Comparison of ENCODE assay signal across 14 cellular contexts in genomic region chr16:84862804-84863484, GRCh38. TPM values are rescaled to one million over a fixed set of nuclear protein-coding genes. Genes with fewer than 3 reads are reported as not detected.
DNase-seq lines count a peak whose midpoint lies in the region; ATAC-seq and TF ChIP-seq lines count a peak whose summit lies in the region.
"Had no signal": no experiment of that assay in that cellular context is flagged by ENCODE, and none has a peak within 500 bp of the region (broad histone marks: within the 10 kb centered on the region; RNA-seq: fewer than 3 reads in every experiment).

No MANE protein-coding gene starts in this region.

- H3K9ac ChIP-seq in BLaER1: no peak overlapping the region
- H3K9ac ChIP-seq: GM23248 had no signal

- H3K27ac ChIP-seq in BLaER1 (0 out of 2 replicates have a peak overlapping the region, but pooled peaks have one; percentile 79), upper lobe of left lung (no peak overlapping the region)
- H3K27ac ChIP-seq: A549, GM23248 had no signal

- H3K4me1 ChIP-seq in BLaER1: peaks cover 35% of the 10 kb centered on the region
- no peaks in the 10 kb centered on the region for H3K4me1 ChIP-seq in upper lobe of left lung
- H3K4me1 ChIP-seq: A549, BE2C had no signal

- H3K36me3 ChIP-seq in BLaER1: no peaks in the 10 kb centered on the region; the same call in 1 of the 2 replicates
- H3K36me3 ChIP-seq in H7 (replicated peaks; ENCODE audit: control insufficient read depth, insufficient read depth, low read length): peaks cover 1% of the 10 kb centered on the region; the same call in 1 of the 2 replicates
- peaks cover 0 to 65% (median 7%) of the 10 kb centered on the region in 4 donors for H3K36me3 ChIP-seq in upper lobe of left lung
- H3K36me3 ChIP-seq: BE2C had no signal

- H3K4me3 ChIP-seq in BLaER1: no peak overlapping the region
- no peak overlapping the region for H3K4me3 ChIP-seq in H7 (ENCODE audit: insufficient read depth, low read depth, low read length)
- no peak overlapping the region for H3K4me3 ChIP-seq in choroid plexus epithelial cell (ENCODE audit: low read depth, low read length)
- H3K4me3 ChIP-seq in upper lobe of left lung: no peak overlapping the region
- H3K4me3 ChIP-seq: A549, GM23248 had no signal

- H3K4me2 ChIP-seq in BLaER1: peak overlapping the region; percentile 82
- H3K4me2 ChIP-seq: A549 had no signal

- peak; percentile 6 for DNase-seq in H7
- peak; percentile 49 for DNase-seq in choroid plexus epithelial cell (ENCODE audit: low read depth)
- DNase-seq in upper lobe of left lung: no peak
- DNase-seq in NCI-H446 treated with DMSO at 0.1 percent for 48 hours (lab: John Stamatoyannopoulos, UW): no peak
- no peak for DNase-seq in NCI-H2029 treated with DMSO at 0.1 percent for 48 hours (lab: John Stamatoyannopoulos, UW)
- DNase-seq: BE2C; Caco-2; CD8-positive, alpha-beta memory T cell; GM23248; IMR-90; KG1 had no signal

- H3K9me3 ChIP-seq in BLaER1: peaks cover 28% of the 10 kb centered on the region
- peaks cover 0 to 23% (median 13%) of the 10 kb centered on the region in 4 donors for H3K9me3 ChIP-seq in upper lobe of left lung

- TF ChIP-seq CTCF in choroid plexus epithelial cell (conservative IDR thresholded peaks at IDR 0.05; ENCODE audit: low read depth, low read length): no peak
- no peak for TF ChIP-seq CTCF in upper lobe of left lung (IDR thresholded peaks at IDR 0.05)

- no peaks in the 10 kb centered on the region for H4K20me1 ChIP-seq in BLaER1

- H3K27me3 ChIP-seq in BLaER1: no peaks in the 10 kb centered on the region
- H3K27me3 ChIP-seq in H7 (ENCODE audit: control insufficient read depth, insufficient read depth, low read length): no peaks in the 10 kb centered on the region
- no peaks in the 10 kb centered on the region for H3K27me3 ChIP-seq in upper lobe of left lung
- H3K27me3 ChIP-seq: BE2C had no signal

- TF ChIP-seq EP300 in upper lobe of left lung (IDR thresholded peaks at IDR 0.05): no peak

- peak; percentile 13 to 53 for ATAC-seq in upper lobe of left lung (ENCODE audit: low FRiP score in 2 of 2)
- ATAC-seq in GM21786 (IDR thresholded peaks at IDR 0.05; ENCODE audit: unreplicated experiment): no peak
- ATAC-seq: A549 had no signal

- TF ChIP-seq POLR2A in upper lobe of left lung (IDR thresholded peaks at IDR 0.05): no peak

- 73 to 75% methylated on average over 8 of the region's 8 CpGs for WGBS in upper lobe of left lung, 2 donors

RNA-seq across cellular contexts. Expression of gene CRISPLD2, which starts 43.2 kb away (rescaled TPM):
- total RNA-seq in H7 (2014; rRNA removed; shearing (Covaris generic)): 2.0 and 4.2 TPM in 2 replicates
- total RNA-seq in upper lobe of left lung: 100 to 1,000 TPM in 1 of 6 donors, 10 to 100 TPM in 5; 30.2 to 109 (median 80.8) TPM

Comparison
In these comparisons a context has a peak if more than half of its experiments do, and no peak if none do; other contexts are left out.
1. DNase-seq: peak in H7 (single experiment) and choroid plexus epithelial cell (single experiment); none in upper lobe of left lung (0 of 2), NCI-H446 treated with DMSO at 0.1 percent for 48 hours (single experiment) and NCI-H2029 treated with DMSO at 0.1 percent for 48 hours (single experiment).